Comparison of ENCODE assay signal across 8 cellular contexts in genomic region chr16:21156767-21157467, GRCh38. TPM values are rescaled to one million over a fixed set of nuclear protein-coding genes. Genes with fewer than 3 reads are reported as not detected.
DNase-seq lines count a peak whose midpoint lies in the region; ATAC-seq, FAIRE-seq and TF ChIP-seq lines count a peak whose summit lies in the region.

No MANE protein-coding gene starts in this region.

- peak; percentile 56 for TF ChIP-seq CTCF in CD4-positive, alpha-beta T cell (IDR thresholded peaks at IDR 0.05)
- TF ChIP-seq CTCF in GM12878 (IDR thresholded peaks at IDR 0.05 in 2 of 3, conservative IDR thresholded peaks at IDR 0.05 in 1 of 3; ENCODE audit: control insufficient read depth in 2 of 3, extremely low read depth in 1 of 3, insufficient read depth in 1 of 3, low read depth in 3 of 3, low read length in 3 of 3) = peak; percentile 57 to 80 (median 63)

- DNase-seq in CD4-positive, alpha-beta T cell = no peak
- DNase-seq in H54 (ENCODE audit: insufficient read length, low spot score) (peak; percentile 76), NCI-H510A (lab: John Stamatoyannopoulos, UW) (peak; percentile 29), GM12878 (ENCODE audit: low read depth, low spot score) (no peak), iPS DF 4.7 (ENCODE audit: extremely low read depth, low spot score) (peak; percentile 62), small intestine (peak; percentile 74)
- DNase-seq in activated CD8-positive, alpha-beta memory T cell treated with anti-CD3 and anti-CD28 coated beads, Interleukin-2, amount 10 ng/mL, durations not matched to agents 7 days and 5 days = no peak

- H3K4me2 ChIP-seq in GM12878 (ENCODE audit: control insufficient read depth, insufficient read depth) = no peak overlapping the region

- CTCF ChIA-PET in CD4-positive, alpha-beta T cell (lab: Charles Lee) = interaction anchor here (0.6 kb wide), 1 partner anchor 418 kb away, joined by 4 read pairs; no protein-coding TSS in a partner anchor
- CTCF ChIA-PET in GM12878 (lab: Yijun Ruan, JAX) = interaction anchor here (0.5 to 7.2 kb wide), 25 partner anchors 12 to 1521 kb away, joined by 3 to 90 read pairs (median 3); no protein-coding TSS in a partner anchor
- CTCF ChIA-PET in activated CD8-positive, alpha-beta memory T cell treated with anti-CD3 and anti-CD28 coated beads, Interleukin-2, amount 10 ng/mL, durations not matched to agents 7 days and 5 days (lab: Charles Lee) = interaction anchor here (0.6 to 3.1 kb wide), 17 partner anchors 10 to 1164 kb away, joined by 3 to 11 read pairs (median 3); no protein-coding TSS in a partner anchor

- ATAC-seq in CD4-positive, alpha-beta T cell (ENCODE audit: poor library complexity) = no peak
- no peak for ATAC-seq in GM12878
- no peak for ATAC-seq in activated CD8-positive, alpha-beta memory T cell treated with anti-CD3 and anti-CD28 coated beads, Interleukin-2, amount 10 ng/mL, durations not matched to agents 7 days and 5 days
- no peak for ATAC-seq in HG03571 (IDR thresholded peaks at IDR 0.05; ENCODE audit: unreplicated experiment)

- FAIRE-seq in H54 (lab: Jason Lieb, UNC) (peak; percentile 52), GM12878 (lab: Jason Lieb, UNC) (no peak), small intestine (lab: Jason Lieb, UNC) (no peak)

- BruUV-seq in GM12878 (replicated peaks; lab: Mats Ljungman, UMichigan) = no TSS peak

- WGBS in GM12878 (ENCODE audit: insufficient coverage, insufficient replicate concordance, low lambda C conversion rate, missing lambda C conversion rate) = 64% methylated on average over 6 of the region's 6 CpGs
- 42 to 53% (median 49%) methylated on average over 6 of the region's 6 CpGs for WGBS in small intestine, 3 donors

- no peaks in the 10 kb centered on the region for H3K27me3 Mint-ChIP-seq in CD4-positive, alpha-beta T cell
- no peaks in the 10 kb centered on the region for H3K27me3 Mint-ChIP-seq in activated CD8-positive, alpha-beta memory T cell treated with anti-CD3 and anti-CD28 coated beads, Interleukin-2, amount 10 ng/mL, durations not matched to agents 7 days and 5 days

- H3K27me3 ChIP-seq in CD4-positive, alpha-beta T cell (ENCODE audit: control insufficient read depth, insufficient read depth, low read length) = no peaks in the 10 kb centered on the region
- H3K27me3 ChIP-seq in GM12878 (replicated peaks in 1 of 2; ENCODE audit: control insufficient read depth in 2 of 2, insufficient read depth in 2 of 2, low read length in 1 of 2) = no peaks in the 10 kb centered on the region
- no peaks in the 10 kb centered on the region for H3K27me3 ChIP-seq in small intestine (ENCODE audit: control insufficient read depth in 2 of 2, insufficient read depth in 2 of 2, low read length in 2 of 2)

- H3K9me3 ChIP-seq in CD4-positive, alpha-beta T cell (ENCODE audit: control insufficient read depth, low read length) = no peaks in the 10 kb centered on the region
- H3K9me3 ChIP-seq in GM12878 (replicated peaks; ENCODE audit: control insufficient read depth, insufficient read depth, low read length) (no peaks in the 10 kb centered on the region), small intestine (ENCODE audit: control insufficient read depth, low read depth) (no peaks in the 10 kb centered on the region)

- TF ChIP-seq POLR2A in H54 (IDR thresholded peaks at IDR 0.05; ENCODE audit: low read depth, low read length) = no peak
- no peak for TF ChIP-seq POLR2A in GM12878 (IDR thresholded peaks at IDR 0.05; ENCODE audit: low read depth, low read length)

- no peak overlapping the region for H3K9ac ChIP-seq in GM12878 (ENCODE audit: control insufficient read depth, insufficient read depth, low read length)

- POLR2A ChIA-PET in CD4-positive, alpha-beta T cell (lab: Charles Lee) = no interaction called here
- POLR2A ChIA-PET in GM12878 (lab: Charles Lee) = interaction anchor here (0.6 to 1.4 kb wide), 3 partner anchors 13 to 391 kb away, joined by 3 to 5 read pairs (median 3); no protein-coding TSS in a partner anchor

- SMC1A ChIA-PET in GM12878 (lab: Charles Lee; ENCODE audit: uncharacterized antibody, unreplicated experiment) = interaction anchor here (1.0 to 4.7 kb wide), 6 partner anchors 30 to 404 kb away, joined by 3 to 56 read pairs (median 8); no protein-coding TSS in a partner anchor

- in situ Hi-C loops in GM12878 (cut with MboI) = loop anchor here (10.0 kb wide), 1 partner anchor 1168 kb away; no protein-coding TSS in a partner anchor

- peak; percentile 78 for TF ChIP-seq RAD21 in GM12878 (IDR thresholded peaks at IDR 0.05; ENCODE audit: insufficient read depth, low read depth, low read length)

- H3K4me3 Mint-ChIP-seq in CD4-positive, alpha-beta T cell = peak overlapping the region; percentile 69
- H3K4me3 Mint-ChIP-seq in activated CD8-positive, alpha-beta memory T cell treated with anti-CD3 and anti-CD28 coated beads, Interleukin-2, amount 10 ng/mL, durations not matched to agents 7 days and 5 days = no peak overlapping the region

- H3K27ac Mint-ChIP-seq in CD4-positive, alpha-beta T cell = no peak overlapping the region
- H3K27ac Mint-ChIP-seq in activated CD8-positive, alpha-beta memory T cell treated with anti-CD3 and anti-CD28 coated beads, Interleukin-2, amount 10 ng/mL, durations not matched to agents 7 days and 5 days = no peak overlapping the region

- H3K4me3 ChIP-seq in GM12878 (no peak overlapping the region), small intestine (ENCODE audit: low read depth in 1 of 2, low read length in 2 of 2) (no peak overlapping the region)

- H3K9me3 Mint-ChIP-seq in CD4-positive, alpha-beta T cell = no peaks in the 10 kb centered on the region
- H3K9me3 Mint-ChIP-seq in activated CD8-positive, alpha-beta memory T cell treated with anti-CD3 and anti-CD28 coated beads, Interleukin-2, amount 10 ng/mL, durations not matched to agents 7 days and 5 days (ENCODE audit: low read depth) = no peaks in the 10 kb centered on the region

- H3K36me3 Mint-ChIP-seq in CD4-positive, alpha-beta T cell (ENCODE audit: low read depth) = peaks cover 4% of the 10 kb centered on the region
- peaks cover 5% of the 10 kb centered on the region for H3K36me3 Mint-ChIP-seq in activated CD8-positive, alpha-beta memory T cell treated with anti-CD3 and anti-CD28 coated beads, Interleukin-2, amount 10 ng/mL, durations not matched to agents 7 days and 5 days

- RAD21 ChIA-PET in GM12878 (lab: Charles Lee; ENCODE audit: unreplicated experiment) = interaction anchor here (0.6 to 3.9 kb wide), 9 partner anchors 13 to 1215 kb away, joined by 3 to 45 read pairs (median 5); no protein-coding TSS in a partner anchor

- H3K4me1 Mint-ChIP-seq in CD4-positive, alpha-beta T cell (ENCODE audit: low read depth) = peaks cover 26% of the 10 kb centered on the region
- peaks cover 20% of the 10 kb centered on the region for H3K4me1 Mint-ChIP-seq in activated CD8-positive, alpha-beta memory T cell treated with anti-CD3 and anti-CD28 coated beads, Interleukin-2, amount 10 ng/mL, durations not matched to agents 7 days and 5 days

- no peak for TF ChIP-seq EP300 in GM12878 (IDR thresholded peaks at IDR 0.05; ENCODE audit: borderline replicate concordance in 1 of 2, control insufficient read depth in 1 of 2, low read depth in 2 of 2, low read length in 2 of 2)

- intact Hi-C loops in CD4-positive, alpha-beta T cell (cut with DNase I, micrococcal nuclease) = loop anchor here (2.0 to 10.0 kb wide), 3 partner anchors 138 to 398 kb away; partner anchors contain the start of genes DCUN1D3 (in 2 of the 2) and LYRM1 (in 2 of the 2)
- intact Hi-C loops in GM12878 (cut with micrococcal nuclease; ENCODE audit: unreplicated experiment) = loop anchor here (5.0 kb wide), 1 partner anchor 1165 kb away; no protein-coding TSS in a partner anchor

- no peak overlapping the region for H3K27ac ChIP-seq in CD4-positive, alpha-beta T cell (ENCODE audit: low read depth, low read length)
- H3K27ac ChIP-seq in GM12878 (ENCODE audit: control insufficient read depth, insufficient read depth) (no peak overlapping the region), small intestine (ENCODE audit: low read depth in 1 of 2, low read length in 1 of 2) (no peak overlapping the region)

- no peak overlapping the region for H2AFZ ChIP-seq in GM12878 (ENCODE audit: control insufficient read depth, low read depth, low read length)

- no peaks in the 10 kb centered on the region for H4K20me1 ChIP-seq in GM12878 (ENCODE audit: control insufficient read depth, insufficient read depth)

- no peaks in the 10 kb centered on the region; a peak in 1 of 4 replicates for H3K36me3 ChIP-seq in GM12878 (ENCODE audit: control insufficient read depth in 2 of 2, insufficient read depth in 2 of 2, low read length in 1 of 2)
- no peaks in the 10 kb centered on the region for H3K36me3 ChIP-seq in small intestine (ENCODE audit: control insufficient read depth in 2 of 2, insufficient read depth in 2 of 2, low read length in 2 of 2)

- H3K79me2 ChIP-seq in GM12878 (ENCODE audit: control insufficient read depth, insufficient read depth, low read length) = peaks cover 3% of the 10 kb centered on the region

- H3K4me1 ChIP-seq in GM12878 (ENCODE audit: control insufficient read depth, insufficient read depth, low read length) (peaks cover 9% of the 10 kb centered on the region), small intestine (ENCODE audit: control insufficient read depth in 2 of 2, insufficient read depth in 1 of 2, low read depth in 1 of 2, low read length in 1 of 2) (peaks cover 0 to 4% of the 10 kb centered on the region in 2 donors)

RNA-seq across cellular contexts. Expression of gene LDAF1, which starts 1.6 kb away (rescaled TPM):
- 10 to 100 TPM; 11.0 to 11.2 TPM for total RNA-seq in CD4-positive, alpha-beta T cell
- total RNA-seq in GM12878 (2013; cell fraction: nucleolus; rRNA removed) = 12.9 and 14.1 TPM in 2 replicates
- total RNA-seq in GM12878 (2014; rRNA removed) (6.8 and 7.6 TPM in 2 replicates), GM12878 (2014; rRNA removed; fragmentation: Illumina TruSeq; extraction: Trizol) (6.3 and 7.3 TPM in 2 replicates), GM12878 (2021) (6.5 and 7.9 TPM in 2 replicates)
- 5.5 TPM for polyA plus RNA-seq in GM12878 (2011; ENCODE audit: low read depth)
- polyA plus RNA-seq in GM12878 (2011; rRNA removed) (13.8 and 21.4 TPM in 2 replicates), GM12878 (2014; fragmentation: Illumina TruSeq; extraction: Trizol) (7.1 and 8.3 TPM in 2 replicates), GM12878 (2014; fragmentation: Nextera tagmentation; extraction: Ambion mirVana) (1 to 10 TPM; 6.8 to 8.3 TPM), GM12878 (2014; rRNA removed) (6.2 and 6.8 TPM in 2 replicates), GM12878 (2016; fragmentation: Nextera tagmentation; extraction: Ambion mirVana) (1 to 10 TPM; 4.6 to 4.8 TPM), small intestine (10 to 100 TPM in 1 of 3 donors, 1 to 10 TPM in 2; 5.7 to 17.5 (median 9.2) TPM)
- 18.3 and 22.9 TPM in 2 replicates for polyA plus RNA-seq in GM12878 (2011; cell fraction: cytosol; rRNA removed)
- polyA plus RNA-seq in GM12878 (2011; cell fraction: nucleus; rRNA removed) = 7.1 and 8.0 TPM in 2 replicates
- polyA plus RNA-seq in GM12878 (2012) = 10.1 and 14.3 TPM in 2 replicates
- 30.4 and 47.6 TPM in 2 replicates for polyA minus RNA-seq in GM12878 (2011; rRNA and poly(A)+ RNA removed)
- polyA minus RNA-seq in GM12878 (2011; cell fraction: cytosol; rRNA and poly(A)+ RNA removed) = 9.4 and 13.2 TPM in 2 replicates
- 4.9 and 9.2 TPM in 2 replicates for polyA minus RNA-seq in GM12878 (2011; cell fraction: nucleus; rRNA and poly(A)+ RNA removed)
- total RNA-seq in activated CD8-positive, alpha-beta memory T cell treated with anti-CD3 and anti-CD28 coated beads, Interleukin-2, amount 10 ng/mL, durations not matched to agents 7 days and 5 days = 1 to 10 TPM; 8.9 to 9.5 TPM

RNA-seq across cellular contexts. Expression of gene DNAH3, which starts 6.3 kb away (rescaled TPM):
- total RNA-seq in CD4-positive, alpha-beta T cell = not detected
- not detected in 2 replicates for total RNA-seq in GM12878 (2013; cell fraction: nucleolus; rRNA removed)
- total RNA-seq in GM12878 (2014; rRNA removed) (under 0.01 TPM in 1 of 2 replicates, not detected in the other), GM12878 (2014; rRNA removed; fragmentation: Illumina TruSeq; extraction: Trizol) (0.04 TPM in 1 of 2 replicates, not detected in the other), GM12878 (2021) (not detected in 2 replicates)
- polyA plus RNA-seq in GM12878 (2011; ENCODE audit: low read depth) = not detected
- polyA plus RNA-seq in GM12878 (2011; rRNA removed) (0.04 TPM in 1 of 2 replicates, not detected in the other), GM12878 (2014; fragmentation: Illumina TruSeq; extraction: Trizol) (0.01 TPM in 1 of 2 replicates, not detected in the other), GM12878 (2014; fragmentation: Nextera tagmentation; extraction: Ambion mirVana) (under 1 TPM in 1 of 2 experiments, not detected in 1; under 0.01 TPM), GM12878 (2014; rRNA removed) (not detected in 2 replicates), GM12878 (2016; fragmentation: Nextera tagmentation; extraction: Ambion mirVana) (under 1 TPM in 1 of 2 experiments, not detected in 1; 0.04 TPM), small intestine (under 1 TPM in 2 of 3 donors, not detected in 1; 0.52 to 0.67 TPM)
- not detected in 2 replicates for polyA plus RNA-seq in GM12878 (2011; cell fraction: cytosol; rRNA removed)
- 0.01 TPM in 1 of 2 replicates, not detected in the other for polyA plus RNA-seq in GM12878 (2011; cell fraction: nucleus; rRNA removed)
- polyA plus RNA-seq in GM12878 (2012) = 0.03 and 0.04 TPM in 2 replicates
- under 0.01 TPM in 1 of 2 replicates, not detected in the other for polyA minus RNA-seq in GM12878 (2011; rRNA and poly(A)+ RNA removed)
- not detected in 2 replicates for polyA minus RNA-seq in GM12878 (2011; cell fraction: cytosol; rRNA and poly(A)+ RNA removed)
- not detected in 2 replicates for polyA minus RNA-seq in GM12878 (2011; cell fraction: nucleus; rRNA and poly(A)+ RNA removed)
- under 1 TPM; 0.02 to 0.03 TPM for total RNA-seq in activated CD8-positive, alpha-beta memory T cell treated with anti-CD3 and anti-CD28 coated beads, Interleukin-2, amount 10 ng/mL, durations not matched to agents 7 days and 5 days

RNA-seq across cellular contexts. Expression of gene ZP2, which starts 54.5 kb away (rescaled TPM):
- not detected for total RNA-seq in CD4-positive, alpha-beta T cell
- total RNA-seq in GM12878 (2013; cell fraction: nucleolus; rRNA removed) = not detected in 2 replicates
- 0.17 TPM in 1 of 2 replicates, not detected in the other for total RNA-seq in GM12878 (2014; rRNA removed)
- total RNA-seq in GM12878 (2014; rRNA removed; fragmentation: Illumina TruSeq; extraction: Trizol) = 0.28 TPM in 1 of 2 replicates, not detected in the other
- 0.21 TPM in 1 of 2 replicates, not detected in the other for total RNA-seq in GM12878 (2021)
- polyA plus RNA-seq in GM12878 (2011; ENCODE audit: low read depth) = not detected
- polyA plus RNA-seq in GM12878 (2011; rRNA removed) = 0.04 and 0.11 TPM in 2 replicates
- polyA plus RNA-seq in GM12878 (2011; cell fraction: cytosol; rRNA removed) = 0.07 and 0.12 TPM in 2 replicates
- polyA plus RNA-seq in GM12878 (2011; cell fraction: nucleus; rRNA removed) = 0.10 and 0.24 TPM in 2 replicates
- not detected in 2 replicates for polyA plus RNA-seq in GM12878 (2012)
- 0.13 TPM in 1 of 2 replicates, not detected in the other for polyA plus RNA-seq in GM12878 (2014; fragmentation: Illumina TruSeq; extraction: Trizol)
- under 1 TPM; 0.13 to 0.16 TPM for polyA plus RNA-seq in GM12878 (2014; fragmentation: Nextera tagmentation; extraction: Ambion mirVana)
- 0.12 and 0.37 TPM in 2 replicates for polyA plus RNA-seq in GM12878 (2014; rRNA removed)
- polyA plus RNA-seq in GM12878 (2016; fragmentation: Nextera tagmentation; extraction: Ambion mirVana) = under 1 TPM; 0.31 to 0.33 TPM
- not detected in 2 replicates for polyA minus RNA-seq in GM12878 (2011; rRNA and poly(A)+ RNA removed)
- polyA minus RNA-seq in GM12878 (2011; cell fraction: cytosol; rRNA and poly(A)+ RNA removed) = not detected in 2 replicates
- not detected in 2 replicates for polyA minus RNA-seq in GM12878 (2011; cell fraction: nucleus; rRNA and poly(A)+ RNA removed)
- 1 to 10 TPM in 1 of 3 donors, under 1 TPM in 2; 0.01 to 1.1 (median 0.54) TPM for polyA plus RNA-seq in small intestine
- total RNA-seq in activated CD8-positive, alpha-beta memory T cell treated with anti-CD3 and anti-CD28 coated beads, Interleukin-2, amount 10 ng/mL, durations not matched to agents 7 days and 5 days = not detected

Comparison
In these comparisons a context has a peak if more than half of its experiments do, and no peak if none do; other contexts are left out.
1. DNase-seq: peak in H54 (single experiment), NCI-H510A (single experiment), iPS DF 4.7 (single experiment) and small intestine (single experiment); none in CD4-positive, alpha-beta T cell (0 of 10), GM12878 (single experiment) and activated CD8-positive, alpha-beta memory T cell treated with anti-CD3 and anti-CD28 coated beads, Interleukin-2, amount 10 ng/mL, durations not matched to agents 7 days and 5 days (single experiment).